Comparison of ENCODE assay signal across 8 cellular contexts in the genomic region with DNA sequence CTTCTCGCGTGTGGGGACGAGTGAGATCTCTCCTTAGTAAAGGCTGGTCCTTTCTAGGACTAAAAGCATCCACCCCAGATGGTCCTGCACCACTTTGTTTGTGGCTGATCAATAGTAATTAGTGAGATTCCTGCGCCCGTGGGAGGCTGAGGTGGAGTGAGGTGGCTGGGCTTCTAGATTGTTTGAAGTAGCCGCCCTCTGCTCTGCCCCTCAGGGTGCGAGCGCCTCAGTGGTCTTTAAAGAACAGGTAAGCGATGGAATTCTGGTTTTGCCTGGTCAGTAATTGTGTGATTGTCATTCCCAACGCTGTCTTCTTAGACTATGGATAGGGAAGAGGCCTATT. TPM values are rescaled to one million over a fixed set of nuclear protein-coding genes. Genes with fewer than 3 reads are reported as not detected.
DNase-seq lines count a peak whose midpoint lies in the region; ATAC-seq and TF ChIP-seq lines count a peak whose summit lies in the region.

No MANE protein-coding gene starts in this region.

- peaks cover 7% of the 10 kb centered on the region for H3K36me3 Mint-ChIP-seq in activated CD4-positive, alpha-beta T cell treated with anti-CD3 and anti-CD28 coated beads for 36 hours (ENCODE audit: low read depth)
- no peaks in the 10 kb centered on the region for H3K36me3 Mint-ChIP-seq in activated naive CD4-positive, alpha-beta T cell treated with anti-CD3 and anti-CD28 coated beads, Interleukin-2, amount 50 U/mL, for 72 hours

- no TSS peak for BruUV-seq in PC-9 (replicated peaks; lab: Mats Ljungman, UMichigan)

- H3K14ac ChIP-seq in mesenchymal stem cell (ENCODE audit: low read length in 2 of 2) = no peak overlapping the region

- H3K4me3 ChIP-seq in mesenchymal stem cell (ENCODE audit: insufficient read depth in 1 of 2, low read depth in 1 of 2, low read length in 2 of 2) (peak overlapping the region in 1 of 2 experiments; percentile 75), subcutaneous abdominal adipose tissue (ENCODE audit: low read depth in 1 of 5, low read length in 5 of 5) (peak overlapping the region in 3 of 5 donors; percentile 19 to 33 (median 31)), esophagus muscularis mucosa (peak overlapping the region in 2 of 4 donors; percentile 19 to 22), PC-9 (no peak overlapping the region)

- no peak overlapping the region for H4K91ac ChIP-seq in mesenchymal stem cell (ENCODE audit: low read length)

- peaks cover 48% of the 10 kb centered on the region for H3K79me1 ChIP-seq in mesenchymal stem cell (replicated peaks; ENCODE audit: low read length, poor library complexity, severe bottlenecking)

- H3K27ac ChIP-seq in mesenchymal stem cell (ENCODE audit: low read length, poor library complexity, severe bottlenecking) (no peak overlapping the region), subcutaneous abdominal adipose tissue (ENCODE audit: low read depth, low read length) (no peak overlapping the region), esophagus muscularis mucosa (replicated peaks in 1 of 4) (peak overlapping the region in 1 of 4 donors; percentile 27), PC-9 (no peak overlapping the region)

- H3K9ac ChIP-seq in mesenchymal stem cell (ENCODE audit: low read length) (peak overlapping the region; percentile 81), subcutaneous abdominal adipose tissue (ENCODE audit: low read length in 5 of 5) (peak overlapping the region in 1 of 5 donors; percentile 46)

- H3K4me3 Mint-ChIP-seq in activated CD4-positive, alpha-beta T cell treated with anti-CD3 and anti-CD28 coated beads for 36 hours = peak overlapping the region; percentile 72

- peaks cover 8% of the 10 kb centered on the region; the same call in 1 of the 2 replicates for H4K20me1 ChIP-seq in PC-9 (ENCODE audit: insufficient read depth)

- no peaks in the 10 kb centered on the region for H3K9me2 ChIP-seq in PC-9 (ENCODE audit: insufficient read depth)

- H3K9me3 Mint-ChIP-seq in activated CD4-positive, alpha-beta T cell treated with anti-CD3 and anti-CD28 coated beads for 36 hours (ENCODE audit: low read depth) = no peaks in the 10 kb centered on the region
- H3K9me3 Mint-ChIP-seq in activated naive CD4-positive, alpha-beta T cell treated with anti-CD3 and anti-CD28 coated beads, Interleukin-2, amount 50 U/mL, for 72 hours = no peaks in the 10 kb centered on the region

- CTCF ChIA-PET in activated CD4-positive, alpha-beta T cell treated with anti-CD3 and anti-CD28 coated beads for 36 hours (lab: Charles Lee) = interaction anchor here (0.6 to 6.5 kb wide), 36 partner anchors 8 to 1190 kb away, joined by 3 to 133 read pairs (median 4); partner anchors contain the start of genes CENPS, DFFA and PGD
- CTCF ChIA-PET in PC-9 (lab: Charles Lee) = interaction anchor here (0.5 to 2.9 kb wide), 4 partner anchors 66 to 370 kb away, joined by 3 to 19 read pairs (median 4); partner anchors contain the start of gene CENPS

- DNase-seq in activated CD4-positive, alpha-beta T cell treated with anti-CD3 and anti-CD28 coated beads for 36 hours = no peak
- no peak for DNase-seq in activated CD4-positive, alpha-beta T cell treated with anti-CD3 and anti-CD28 coated beads, Interleukin-2, amount 50 U/mL, for 1 hour
- no peak for DNase-seq in activated naive CD4-positive, alpha-beta T cell treated with anti-CD3 and anti-CD28 coated beads, Interleukin-2, amount 50 U/mL, for 72 hours (ENCODE audit: low spot score in 2 of 2)
- no peak for DNase-seq in mesenchymal stem cell
- no peak for DNase-seq in esophagus muscularis mucosa (ENCODE audit: extremely low spot score)
- no peak for DNase-seq in NCI-H1417 (lab: John Stamatoyannopoulos, UW)
- no peak for DNase-seq in PC-9

- no peak overlapping the region for H4K8ac ChIP-seq in mesenchymal stem cell (ENCODE audit: low read length)

- H3K23ac ChIP-seq in mesenchymal stem cell (ENCODE audit: low read length in 2 of 2) = no peak overlapping the region

- H3K27me3 ChIP-seq in mesenchymal stem cell (ENCODE audit: control insufficient read depth in 1 of 2, insufficient read depth in 1 of 2, low read length in 2 of 2) (no peaks in the 10 kb centered on the region), subcutaneous abdominal adipose tissue (ENCODE audit: control insufficient read depth in 5 of 5, insufficient read depth in 4 of 5, low read length in 5 of 5) (no peaks in the 10 kb centered on the region), esophagus muscularis mucosa (no peaks in the 10 kb centered on the region), PC-9 (ENCODE audit: insufficient read depth, low read depth) (no peaks in the 10 kb centered on the region)

- WGBS in mesenchymal stem cell = 95% methylated on average over 10 of the region's 10 CpGs
- WGBS in esophagus muscularis mucosa = 74% methylated on average over 10 of the region's 10 CpGs

- TF ChIP-seq CTCF in esophagus muscularis mucosa (IDR thresholded peaks at IDR 0.05) (no peak), PC-9 (conservative IDR thresholded peaks at IDR 0.05) (no peak)

- H3K79me2 ChIP-seq in PC-9 (ENCODE audit: low read depth) = peaks cover 29% of the 10 kb centered on the region

- peak overlapping the region; percentile 91 for H3K27ac Mint-ChIP-seq in activated CD4-positive, alpha-beta T cell treated with anti-CD3 and anti-CD28 coated beads for 36 hours
- H3K27ac Mint-ChIP-seq in activated naive CD4-positive, alpha-beta T cell treated with anti-CD3 and anti-CD28 coated beads, Interleukin-2, amount 50 U/mL, for 72 hours = peak overlapping the region; percentile 88

- H3K4me2 ChIP-seq in mesenchymal stem cell (ENCODE audit: low read length, poor library complexity, severe bottlenecking) = no peak overlapping the region
- no peak overlapping the region for H3K4me2 ChIP-seq in PC-9

- no peak overlapping the region for H2AK5ac ChIP-seq in mesenchymal stem cell (ENCODE audit: low read length, severe bottlenecking)

- H3K4ac ChIP-seq in mesenchymal stem cell (ENCODE audit: low read depth in 1 of 2, low read length in 2 of 2) = no peak overlapping the region

- POLR2A ChIA-PET in activated CD4-positive, alpha-beta T cell treated with anti-CD3 and anti-CD28 coated beads for 36 hours (lab: Charles Lee) = interaction anchor here (0.9 to 1.2 kb wide), 2 partner anchors 12 to 18 kb away, joined by 4 to 7 read pairs; no protein-coding TSS in a partner anchor
- POLR2A ChIA-PET in PC-9 (lab: Charles Lee; ENCODE audit: unreplicated experiment) = no interaction called here

- ATAC-seq in activated CD4-positive, alpha-beta T cell treated with anti-CD3 and anti-CD28 coated beads for 36 hours = no peak
- ATAC-seq in activated naive CD4-positive, alpha-beta T cell treated with anti-CD3 and anti-CD28 coated beads, Interleukin-2, amount 50 U/mL, for 72 hours = no peak

- TF ChIP-seq POLR2A in esophagus muscularis mucosa (IDR thresholded peaks at IDR 0.05; ENCODE audit: low read depth) = no peak

- no peak overlapping the region for H2BK15ac ChIP-seq in mesenchymal stem cell (ENCODE audit: low read depth, poor library complexity, severe bottlenecking)

- H3K18ac ChIP-seq in mesenchymal stem cell (ENCODE audit: low read depth in 1 of 2, low read length in 2 of 2) = no peak overlapping the region

- H3K4me1 ChIP-seq in mesenchymal stem cell (ENCODE audit: control insufficient read depth, insufficient read depth, low read depth, low read length) = peaks cover 4% of the 10 kb centered on the region
- H3K4me1 ChIP-seq in subcutaneous abdominal adipose tissue (ENCODE audit: control insufficient read depth in 5 of 5, insufficient read depth in 5 of 5, low read length in 5 of 5) = peaks cover 3 to 20% (median 16%) of the 10 kb centered on the region in 5 donors
- peaks cover 14 to 23% (median 20%) of the 10 kb centered on the region in 4 donors for H3K4me1 ChIP-seq in esophagus muscularis mucosa
- H3K4me1 ChIP-seq in PC-9 (replicated peaks; ENCODE audit: insufficient read depth) = no peaks in the 10 kb centered on the region

- no peak overlapping the region for H2BK5ac ChIP-seq in mesenchymal stem cell (ENCODE audit: low read depth, low read length, poor library complexity, severe bottlenecking)

- TF ChIP-seq EP300 in esophagus muscularis mucosa (IDR thresholded peaks at IDR 0.05) = no peak

- no peak overlapping the region for H2BK12ac ChIP-seq in mesenchymal stem cell (ENCODE audit: low read length in 2 of 2)

- H3K9me3 ChIP-seq in mesenchymal stem cell (ENCODE audit: control insufficient read depth, low read length) (no peaks in the 10 kb centered on the region), subcutaneous abdominal adipose tissue (ENCODE audit: control insufficient read depth in 5 of 5, low read length in 5 of 5) (no peaks in the 10 kb centered on the region), esophagus muscularis mucosa (no peaks in the 10 kb centered on the region), PC-9 (ENCODE audit: insufficient read depth, low read depth) (no peaks in the 10 kb centered on the region)

- peaks cover 4% of the 10 kb centered on the region; the same call in 1 of the 2 replicates for H3F3A ChIP-seq in PC-9 (ENCODE audit: insufficient read depth, low read depth)

- no peak overlapping the region for H2BK120ac ChIP-seq in mesenchymal stem cell (ENCODE audit: low read depth, low read length)

- intact Hi-C loops in activated CD4-positive, alpha-beta T cell treated with anti-CD3 and anti-CD28 coated beads for 36 hours (cut with DNase I, micrococcal nuclease) = loop anchor here (1.0 to 5.0 kb wide), 10 partner anchors 16 to 585 kb away; partner anchors contain the start of genes PEX14 (in 2 of the 2), CTNNBIP1 (in 1 of the 2) and TARDBP (in 1 of the 2)
- intact Hi-C loops in esophagus muscularis mucosa (cut with DNase I) (loop anchor here (2.0 to 5.0 kb wide), 2 partner anchors 65 to 452 kb away; partner anchors contain the start of gene CENPS), PC-9 (cut with micrococcal nuclease; ENCODE audit: unreplicated experiment) (loop anchor here (5.0 kb wide), 1 partner anchor 417 kb away; no protein-coding TSS in a partner anchor)

- H3K27me3 Mint-ChIP-seq in activated CD4-positive, alpha-beta T cell treated with anti-CD3 and anti-CD28 coated beads for 36 hours = no peaks in the 10 kb centered on the region

- H3K4me1 Mint-ChIP-seq in activated CD4-positive, alpha-beta T cell treated with anti-CD3 and anti-CD28 coated beads for 36 hours = peaks cover 49% of the 10 kb centered on the region

- H2AFZ ChIP-seq in mesenchymal stem cell (ENCODE audit: low read depth, low read length) (no peak overlapping the region), PC-9 (no peak overlapping the region)

- H3K36me3 ChIP-seq in mesenchymal stem cell (ENCODE audit: control insufficient read depth in 1 of 2, insufficient read depth in 2 of 2, low read depth in 1 of 2, low read length in 2 of 2) (peaks cover 10 to 20% of the 10 kb centered on the region in 2 experiments), subcutaneous abdominal adipose tissue (ENCODE audit: control insufficient read depth in 5 of 5, insufficient read depth in 5 of 5, low read length in 5 of 5) (peaks cover 0 to 17% (median 11%) of the 10 kb centered on the region in 5 donors), esophagus muscularis mucosa (peaks cover 0 to 21% (median 12%) of the 10 kb centered on the region in 4 donors), PC-9 (ENCODE audit: low read depth) (no peaks in the 10 kb centered on the region)

RNA-seq across cellular contexts. Expression of gene PEX14, which starts 20.7 kb away (rescaled TPM):
- 10 to 100 TPM; 16.3 to 25.1 TPM for total RNA-seq in activated CD4-positive, alpha-beta T cell treated with anti-CD3 and anti-CD28 coated beads for 36 hours
- total RNA-seq in activated naive CD4-positive, alpha-beta T cell treated with anti-CD3 and anti-CD28 coated beads, Interleukin-2, amount 50 U/mL, for 72 hours = 10 to 100 TPM; 22.3 to 22.7 TPM
- polyA plus RNA-seq in mesenchymal stem cell (2013, experiment 1 of 2) = 17.5 TPM
- 16.8 TPM for polyA plus RNA-seq in mesenchymal stem cell (2013, experiment 2 of 2)
- total RNA-seq in esophagus muscularis mucosa (10 to 100 TPM; 16.2 to 24.2 (median 20.1) TPM), PC-9 (2021) (28.3 and 34.7 TPM in 2 replicates)

RNA-seq across cellular contexts. Expression of gene DFFA, which starts 23.1 kb away (rescaled TPM):
- 10 to 100 TPM; 45.7 to 46.4 TPM for total RNA-seq in activated CD4-positive, alpha-beta T cell treated with anti-CD3 and anti-CD28 coated beads for 36 hours
- 10 to 100 TPM; 34.4 to 41.0 TPM for total RNA-seq in activated naive CD4-positive, alpha-beta T cell treated with anti-CD3 and anti-CD28 coated beads, Interleukin-2, amount 50 U/mL, for 72 hours
- polyA plus RNA-seq in mesenchymal stem cell (2013, experiment 1 of 2) = 28.1 TPM
- polyA plus RNA-seq in mesenchymal stem cell (2013, experiment 2 of 2) = 26.5 TPM
- total RNA-seq in esophagus muscularis mucosa (10 to 100 TPM; 17.9 to 32.5 (median 26.0) TPM), PC-9 (2021) (35.2 and 36.8 TPM in 2 replicates)

RNA-seq across cellular contexts. Expression of gene CORT, which starts 45.6 kb away (rescaled TPM):
- under 1 TPM in 1 of 2 experiments, not detected in 1; 0.16 TPM for total RNA-seq in activated CD4-positive, alpha-beta T cell treated with anti-CD3 and anti-CD28 coated beads for 36 hours
- total RNA-seq in activated naive CD4-positive, alpha-beta T cell treated with anti-CD3 and anti-CD28 coated beads, Interleukin-2, amount 50 U/mL, for 72 hours = under 1 TPM in 1 of 2 donors, not detected in 1; 0.32 TPM
- 0.07 TPM for polyA plus RNA-seq in mesenchymal stem cell (2013, experiment 1 of 2)
- 0.23 TPM for polyA plus RNA-seq in mesenchymal stem cell (2013, experiment 2 of 2)
- 1 to 10 TPM in 1 of 4 donors, under 1 TPM in 2, not detected in 1; 0.29 to 1.2 (median 0.33) TPM for total RNA-seq in esophagus muscularis mucosa
- total RNA-seq in PC-9 (2021) = 1.4 and 1.6 TPM in 2 replicates
